In genomic region chr3:10672422-10672821, GRCh38 we compare ENCODE assay signal across 16 cellular contexts.
"Had no signal": no experiment of that assay in that cellular context is flagged by ENCODE, and none has a peak within 500 bp of the region (broad histone marks: within the 10 kb centered on the region; RNA-seq: fewer than 3 reads in every experiment).

No MANE protein-coding gene starts in this region.

- H3K4me1 ChIP-seq: breast epithelium, esophagus squamous epithelium, lower lobe of right lung, tibial nerve had no signal

- H3K4me3 ChIP-seq: breast epithelium, esophagus squamous epithelium, lower lobe of right lung, sigmoid colon, tibial nerve had no signal

- H3K9me3 ChIP-seq: breast epithelium, esophagus squamous epithelium, lower lobe of right lung, sigmoid colon, tibial nerve had no signal

- H3K27me3 ChIP-seq: tibial nerve had no signal

- ATAC-seq: activated naive CD8-positive, alpha-beta T cell treated with anti-CD3 and anti-CD28 coated beads, Interleukin-2, amount 50 U/mL, for 24 hours; activated T-cell treated with anti-CD3 and anti-CD28 coated beads, Interleukin-2, amount 50 U/mL, for 4 hours; activated T-helper 17 cell treated with anti-CD3 and anti-CD28 coated beads, Interleukin-2, amount 50 U/mL, for 72 hours; lower lobe of right lung; naive thymus-derived CD8-positive, alpha-beta T cell had no signal

- H3K27ac ChIP-seq: breast epithelium, epithelial cell of prostate, esophagus squamous epithelium, lower lobe of right lung, sigmoid colon, tibial nerve had no signal

- DNase-seq: activated CD4-positive, alpha-beta memory T cell treated with anti-CD3 and anti-CD28 coated beads for 36 hours; activated CD4-positive, alpha-beta T cell treated with anti-CD3 and anti-CD28 coated beads for 4 hours; activated CD8-positive, alpha-beta memory T cell treated with anti-CD3 and anti-CD28 coated beads, Interleukin-2, amount 50 U/mL, for 48 hours; activated naive CD8-positive, alpha-beta T cell treated with anti-CD3 and anti-CD28 coated beads, Interleukin-2, amount 50 U/mL, for 24 hours; activated T-cell treated with anti-CD3 and anti-CD28 coated beads, Interleukin-2, amount 50 U/mL, for 4 hours; esophagus squamous epithelium; islet precursor cell; lower lobe of right lung; mesenchymal stem cell; naive thymus-derived CD8-positive, alpha-beta T cell; sigmoid colon; stimulated activated naive CD4-positive, alpha-beta T cell treated with Interleukin-2 at 50 U/mL for 16 hours had no signal

- H3K36me3 ChIP-seq: breast epithelium, esophagus squamous epithelium, lower lobe of right lung, sigmoid colon, tibial nerve had no signal
